20 cellular contexts compared by ENCODE assay signal in genomic region chr16:88436796-88437195, GRCh38.
"Had no signal": no experiment of that assay in that cellular context is flagged by ENCODE, and none has a peak within 500 bp of the region (broad histone marks: within the 10 kb centered on the region; RNA-seq: fewer than 3 reads in every experiment).

No MANE protein-coding gene starts in this region.

- H3K9me3 ChIP-seq: esophagus muscularis mucosa, gastroesophageal sphincter, heart left ventricle, left lung, neutrophil, pancreas, transverse colon, upper lobe of right lung, uterus had no signal

- H3K36me3 ChIP-seq: esophagus muscularis mucosa, gastroesophageal sphincter, heart left ventricle, left lung, neutrophil, pancreas, transverse colon, upper lobe of right lung, uterus had no signal

- H2AFZ ChIP-seq: hepatocyte had no signal

- H3K27me3 Mint-ChIP-seq: naive thymus-derived CD8-positive, alpha-beta T cell; stimulated activated naive B cell treated with anti-CD40 and anti-IgM and Interleukin-4, amounts not matched to agents 10 μg/mL and 1 μg/mL and 100 μg/mL, for 72 hours; stimulated activated naive CD8-positive, alpha-beta T cell treated with anti-CD3 and anti-CD28 coated beads, Interleukin-15, Interleukin-2, amounts not matched to agents 100 ng/mL and 50 ng/mL, for 24 hours had no signal

- H3K79me2 ChIP-seq: hepatocyte had no signal

- ATAC-seq: gastroesophageal sphincter had no signal

- H3K27me3 ChIP-seq: hepatocyte, pancreas, upper lobe of right lung, uterus had no signal

- FAIRE-seq: endothelial cell of umbilical vein, pancreas, small intestine had no signal

- H3K4me3 Mint-ChIP-seq: naive thymus-derived CD8-positive, alpha-beta T cell; nephron progenitor cell; stimulated activated naive B cell treated with anti-CD40 and anti-IgM and Interleukin-4, amounts not matched to agents 10 μg/mL and 1 μg/mL and 100 μg/mL, for 72 hours; stimulated activated naive CD8-positive, alpha-beta T cell treated with anti-CD3 and anti-CD28 coated beads, Interleukin-15, Interleukin-2, amounts not matched to agents 100 ng/mL and 50 ng/mL, for 24 hours had no signal

- H3K4me1 ChIP-seq: foreskin keratinocyte, left lung, pancreas, upper lobe of right lung, uterus had no signal

- H3K9me3 Mint-ChIP-seq: naive thymus-derived CD8-positive, alpha-beta T cell; nephron progenitor cell; stimulated activated naive B cell treated with anti-CD40 and anti-IgM and Interleukin-4, amounts not matched to agents 10 μg/mL and 1 μg/mL and 100 μg/mL, for 72 hours; stimulated activated naive CD8-positive, alpha-beta T cell treated with anti-CD3 and anti-CD28 coated beads, Interleukin-15, Interleukin-2, amounts not matched to agents 100 ng/mL and 50 ng/mL, for 24 hours had no signal

- DNase-seq: foreskin keratinocyte, left cardiac atrium, midbrain had no signal

- H3K36me3 Mint-ChIP-seq: naive thymus-derived CD8-positive, alpha-beta T cell; stimulated activated naive B cell treated with anti-CD40 and anti-IgM and Interleukin-4, amounts not matched to agents 10 μg/mL and 1 μg/mL and 100 μg/mL, for 72 hours had no signal

- H3K27ac ChIP-seq: coronary artery, esophagus muscularis mucosa, foreskin keratinocyte, gastroesophageal sphincter, heart left ventricle, hepatocyte, left lung, neutrophil, pancreas, transverse colon, upper lobe of right lung, uterus had no signal

- H3K27ac Mint-ChIP-seq: nephron progenitor cell; stimulated activated naive B cell treated with anti-CD40 and anti-IgM and Interleukin-4, amounts not matched to agents 10 μg/mL and 1 μg/mL and 100 μg/mL, for 72 hours; stimulated activated naive CD8-positive, alpha-beta T cell treated with anti-CD3 and anti-CD28 coated beads, Interleukin-15, Interleukin-2, amounts not matched to agents 100 ng/mL and 50 ng/mL, for 24 hours had no signal

- H3K4me3 ChIP-seq: coronary artery, esophagus muscularis mucosa, gastroesophageal sphincter, heart left ventricle, hepatocyte, left lung, pancreas, transverse colon, upper lobe of right lung, uterus had no signal
